ENCODE assay signal across 8 cellular contexts in genomic region chr14:68506021-68506644, GRCh38.
A peak's percentile ranks its signal among the peaks of the same experiment; 100 is the strongest.
DNase-seq lines count a peak whose midpoint lies in the region; ATAC-seq and TF ChIP-seq lines count a peak whose summit lies in the region.

No MANE protein-coding gene starts in this region.

- peak overlapping the region; percentile 92 for H4K12ac ChIP-seq in trophoblast cell (ENCODE audit: low read depth, low read length)

- no peaks in the 10 kb centered on the region for H3K36me3 ChIP-seq in trophoblast cell (ENCODE audit: control insufficient read depth in 1 of 2, insufficient read depth in 2 of 2, low read length in 2 of 2)

- peak overlapping the region; percentile 98 for H2AK5ac ChIP-seq in trophoblast cell (ENCODE audit: low read length)

- no CpG with 5 or more reads among the region's 17 CpGs for whole genome bisulfite sequencing in trophoblast cell (ENCODE audit: extremely low coverage, insufficient coverage, insufficient read length)

- H3K18ac ChIP-seq in trophoblast cell (ENCODE audit: low read length) = peak overlapping the region; percentile 96

- peak; percentile 17 for ATAC-seq in HG03342 (IDR thresholded peaks at IDR 0.05; ENCODE audit: unreplicated experiment)

- H3K4me1 ChIP-seq in trophoblast cell (ENCODE audit: control insufficient read depth in 1 of 2, insufficient read depth in 2 of 2, low read length in 2 of 2) = peaks cover 31 to 34% of the 10 kb centered on the region in 2 experiments

- H3K4me2 ChIP-seq in trophoblast cell (ENCODE audit: low read length) = no peak overlapping the region

- DNase-seq in GM12865 (ENCODE audit: low read depth) = peak; percentile 70
- DNase-seq in choroid plexus epithelial cell (ENCODE audit: low read depth) = peak; percentile 49
- peak; percentile 91 to 95 for DNase-seq in trophoblast cell
- DNase-seq in C1 segment of cervical spinal cord (lab: John Stamatoyannopoulos, UW) = no peak
- DNase-seq in posterior cingulate gyrus = no peak
- no peak for DNase-seq in NCI-H1048 (lab: John Stamatoyannopoulos, UW)
- no peak for DNase-seq in KG1 (lab: John Stamatoyannopoulos, UW)

- peaks cover 61% of the 10 kb centered on the region for H3K79me1 ChIP-seq in trophoblast cell (ENCODE audit: low read length)

- H3K4ac ChIP-seq in trophoblast cell (ENCODE audit: low read depth, low read length) = peak overlapping the region; percentile 91

- no peak overlapping the region for H3K9ac ChIP-seq in trophoblast cell (ENCODE audit: low read length)

- H3K14ac ChIP-seq in trophoblast cell (ENCODE audit: low read length) = peak overlapping the region; percentile 97

- H3K23ac ChIP-seq in trophoblast cell (ENCODE audit: low read length) = no peak overlapping the region

- TF ChIP-seq CTCF in GM12865 (IDR thresholded peaks at IDR 0.05; ENCODE audit: insufficient read depth, low read depth, low read length, missing control alignments) (no peak), choroid plexus epithelial cell (conservative IDR thresholded peaks at IDR 0.05; ENCODE audit: low read depth, low read length) (no peak)

- peak overlapping the region; percentile 99 for H4K91ac ChIP-seq in trophoblast cell (ENCODE audit: low read depth, low read length)

- H3K27me3 ChIP-seq in trophoblast cell (ENCODE audit: insufficient read depth, low read length) = no peaks in the 10 kb centered on the region

- H3K4me3 ChIP-seq in GM12865 (ENCODE audit: low read depth, low read length) = peak overlapping the region; percentile 6; the same call in 1 of the 2 replicates
- no peak overlapping the region for H3K4me3 ChIP-seq in choroid plexus epithelial cell (ENCODE audit: low read depth, low read length)
- no peak overlapping the region for H3K4me3 ChIP-seq in trophoblast cell (ENCODE audit: low read depth, low read length)

- peak overlapping the region; percentile 89 for H4K8ac ChIP-seq in trophoblast cell (ENCODE audit: low read depth, low read length)

- H3K9me3 ChIP-seq in trophoblast cell (ENCODE audit: insufficient read depth, low read depth, low read length) = peaks cover 2% of the 10 kb centered on the region

- H2AFZ ChIP-seq in trophoblast cell (ENCODE audit: insufficient read depth, low read length, poor library complexity) = peak overlapping the region; percentile 33

- H2BK120ac ChIP-seq in trophoblast cell (ENCODE audit: insufficient read depth, low read length, poor library complexity) = peak overlapping the region; percentile 98

- peaks cover 3% of the 10 kb centered on the region for H3K79me2 ChIP-seq in trophoblast cell (ENCODE audit: control insufficient read depth, insufficient read depth, low read length, poor library complexity)

- intact Hi-C loops in posterior cingulate gyrus (cut with DNase I) = no loop called here

- H3K27ac ChIP-seq in trophoblast cell (ENCODE audit: low read depth, low read length) = peak overlapping the region; percentile 96

- H2BK12ac ChIP-seq in trophoblast cell (ENCODE audit: low read length) = peak overlapping the region; percentile 98

- H2BK5ac ChIP-seq in trophoblast cell (ENCODE audit: low read depth, low read length, poor library complexity) = peak overlapping the region; percentile 96

Comparison
In these comparisons a context has a peak if more than half of its experiments do, and no peak if none do; other contexts are left out.
1. DNase-seq: peak in GM12865 (single experiment), choroid plexus epithelial cell (single experiment) and trophoblast cell (2 of 2); none in C1 segment of cervical spinal cord (0 of 14), posterior cingulate gyrus (0 of 10), NCI-H1048 (single experiment) and KG1 (single experiment).